25 cellular contexts compared by ENCODE assay signal in genomic region chr7:147636553-147636952, GRCh38.
A peak's percentile ranks its signal among the peaks of the same experiment; 100 is the strongest.
DNase-seq lines count a peak whose midpoint lies in the region; ATAC-seq, FAIRE-seq and TF ChIP-seq lines count a peak whose summit lies in the region.
"Had no signal": no experiment of that assay in that cellular context is flagged by ENCODE, and none has a peak within 500 bp of the region (broad histone marks: within the 10 kb centered on the region; RNA-seq: fewer than 3 reads in every experiment).

No MANE protein-coding gene starts in this region.

- H3K27me3 ChIP-seq in HepG2 (ENCODE audit: control insufficient read depth in 1 of 2, insufficient read depth in 2 of 2, low read length in 2 of 2) = no peaks in the 10 kb centered on the region
- H3K27me3 ChIP-seq in right lobe of liver = no peaks in the 10 kb centered on the region
- H3K27me3 ChIP-seq in K562 (ENCODE audit: control insufficient read depth in 2 of 2, insufficient read depth in 2 of 2, low read length in 2 of 2) = no peaks in the 10 kb centered on the region
- H3K27me3 ChIP-seq in trophoblast cell (ENCODE audit: insufficient read depth, low read length) = no peaks in the 10 kb centered on the region
- H3K27me3 ChIP-seq: BE2C, BLaER1 had no signal

- no peak overlapping the region for H3K14ac ChIP-seq in trophoblast cell (ENCODE audit: low read length)

- ATAC-seq in HepG2 (no peak), right lobe of liver (no peak), K562 (no peak), mucosa of descending colon (no peak)
- ATAC-seq: GM12878 had no signal

- no peak overlapping the region for H4K91ac ChIP-seq in trophoblast cell (ENCODE audit: low read depth, low read length)

- TF ChIP-seq CTCF in HepG2 (CRISPR knock-in tag; IDR thresholded peaks at IDR 0.05) = no peak
- no peak for TF ChIP-seq CTCF in right lobe of liver (IDR thresholded peaks at IDR 0.05)
- no peak for TF ChIP-seq CTCF in K562 (IDR thresholded peaks at IDR 0.05 in 2 of 3, conservative IDR thresholded peaks at IDR 0.05 in 1 of 3; ENCODE audit: insufficient read depth in 2 of 3, low read depth in 1 of 3, low read length in 3 of 3)
- no peak for TF ChIP-seq CTCF in mucosa of descending colon (IDR thresholded peaks at IDR 0.05)

- no peak overlapping the region for H3K9ac ChIP-seq in HepG2 (ENCODE audit: insufficient read depth, low read depth, low read length)
- no peak overlapping the region for H3K9ac ChIP-seq in K562 (ENCODE audit: insufficient read depth in 1 of 2, low read depth in 2 of 2, low read length in 2 of 2)
- H3K9ac ChIP-seq in trophoblast cell (ENCODE audit: low read length) = no peak overlapping the region
- H3K9ac ChIP-seq: BLaER1 had no signal

- in situ Hi-C loops in HepG2 (cut with HindIII; ENCODE audit: extremely low pct_ligation_motif_present, low pct_unique_long_range_greater_than_20kb) = no loop called here
- in situ Hi-C loops in K562 (cut with MboI) = no loop called here

- H3K4ac ChIP-seq in trophoblast cell (ENCODE audit: low read depth, low read length) = no peak overlapping the region

- no peaks in the 10 kb centered on the region for H3K79me1 ChIP-seq in trophoblast cell (ENCODE audit: low read length)

- POLR2A ChIA-PET in HepG2 (lab: Yijun Ruan, JAX) = no interaction called here
- POLR2A ChIA-PET in K562 (lab: Yijun Ruan, JAX) = no interaction called here

- no peak overlapping the region for H3K18ac ChIP-seq in trophoblast cell (ENCODE audit: low read length)

- H3K79me2 ChIP-seq in HepG2 (ENCODE audit: insufficient read depth, low read length) = no peaks in the 10 kb centered on the region
- H3K79me2 ChIP-seq in K562 (ENCODE audit: control insufficient read depth, insufficient read depth, low read length) = no peaks in the 10 kb centered on the region
- H3K79me2 ChIP-seq in trophoblast cell (ENCODE audit: control insufficient read depth, insufficient read depth, low read length, poor library complexity) = no peaks in the 10 kb centered on the region

- TF ChIP-seq POLR2A in HepG2 (IDR thresholded peaks at IDR 0.05; ENCODE audit: insufficient read depth in 1 of 2, low read depth in 2 of 2, low read length in 2 of 2) (no peak), right lobe of liver (IDR thresholded peaks at IDR 0.05) (no peak), K562 (conservative IDR thresholded peaks at IDR 0.05) (no peak)

- H4K20me1 ChIP-seq in HepG2 (ENCODE audit: insufficient read depth, low read length) (no peaks in the 10 kb centered on the region), K562 (replicated peaks; ENCODE audit: control insufficient read depth, insufficient read depth, low read length) (no peaks in the 10 kb centered on the region)
- H4K20me1 ChIP-seq: BLaER1 had no signal

- WGBS in HepG2 (ENCODE audit: low lambda C conversion rate) = 2% methylated on average over 2 of the region's 2 CpGs
- WGBS in right lobe of liver (ENCODE audit: insufficient coverage, low coverage, low lambda C conversion rate, missing lambda C conversion rate) = 42% methylated on average over 2 of the region's 2 CpGs
- 0% methylated on average over 2 of the region's 2 CpGs for WGBS in K562 (ENCODE audit: insufficient coverage, low coverage, missing lambda C conversion rate)
- WGBS in trophoblast cell (ENCODE audit: extremely low coverage, insufficient coverage, insufficient read length) = no CpG with 5 or more reads among the region's 2 CpGs

- DNase-seq in HepG2 (ENCODE audit: low spot score) (no peak), right lobe of liver (no peak), K562 (ENCODE audit: extremely low read depth in 1 of 4, low spot score in 3 of 4) (no peak), mucosa of descending colon (no peak), trophoblast cell (no peak)
- DNase-seq: 8988T; ACHN; BE2C; C1 segment of cervical spinal cord; CD4-positive, alpha-beta memory T cell; CD4-positive, CD25-positive, alpha-beta regulatory T cell; CD8-positive, alpha-beta memory T cell; COR-L47; DMS 273 treated with DMSO at 0.1 percent for 48 hours; DMS153; DMS53; DMS79; DND-41; EL; GDM1 had no signal

- intact Hi-C loops in HepG2 (cut with micrococcal nuclease; ENCODE audit: unreplicated experiment) = no loop called here
- intact Hi-C loops in right lobe of liver (cut with DNase I) = no loop called here
- intact Hi-C loops in K562 (cut with micrococcal nuclease) = no loop called here
- intact Hi-C loops in mucosa of descending colon (cut with DNase I, micrococcal nuclease) = no loop called here

- H3K4me1 ChIP-seq in HepG2 (ENCODE audit: insufficient read depth, low read length) (no peaks in the 10 kb centered on the region), right lobe of liver (no peaks in the 10 kb centered on the region), K562 (replicated peaks in 1 of 2; ENCODE audit: control insufficient read depth in 2 of 2, insufficient read depth in 2 of 2, low read length in 2 of 2) (no peaks in the 10 kb centered on the region), mucosa of descending colon (ENCODE audit: low read depth) (no peaks in the 10 kb centered on the region), trophoblast cell (ENCODE audit: control insufficient read depth in 1 of 2, insufficient read depth in 2 of 2, low read length in 2 of 2) (no peaks in the 10 kb centered on the region)
- H3K4me1 ChIP-seq: BLaER1 had no signal

- no peaks in the 10 kb centered on the region for H3K9me1 ChIP-seq in K562 (ENCODE audit: control insufficient read depth, insufficient read depth, low read length)

- no peak overlapping the region for H2AK5ac ChIP-seq in trophoblast cell (ENCODE audit: low read length)

- TF ChIP-seq RAD21 in HepG2 (CRISPR knock-in tag; IDR thresholded peaks at IDR 0.05) (no peak), K562 (CRISPR knock-in tag; conservative IDR thresholded peaks at IDR 0.05 in 1 of 2, IDR thresholded peaks at IDR 0.05 in 1 of 2) (no peak)

- no peak for FAIRE-seq in HepG2 (lab: Jason Lieb, UNC)
- no peak for FAIRE-seq in K562 (lab: Jason Lieb, UNC)
- FAIRE-seq: A204.1, GM12878, GM12892, GM18507 had no signal

- H4K8ac ChIP-seq in trophoblast cell (ENCODE audit: low read depth, low read length) = no peak overlapping the region

- no peak overlapping the region for H4K12ac ChIP-seq in trophoblast cell (ENCODE audit: low read depth, low read length)

- no peak overlapping the region for H2BK12ac ChIP-seq in trophoblast cell (ENCODE audit: low read length)

- H3K4me2 ChIP-seq in HepG2 (ENCODE audit: low read depth, low read length) (no peak overlapping the region), K562 (ENCODE audit: insufficient read depth, low read length) (no peak overlapping the region), trophoblast cell (ENCODE audit: low read length) (no peak overlapping the region)
- H3K4me2 ChIP-seq: BLaER1 had no signal

- H2BK5ac ChIP-seq in trophoblast cell (ENCODE audit: low read depth, low read length, poor library complexity) = no peak overlapping the region

- BruUV-seq in HepG2 (replicated peaks; lab: Mats Ljungman, UMichigan) (no TSS peak), K562 (replicated peaks; lab: Mats Ljungman, UMichigan) (no TSS peak)

- H3K9me3 ChIP-seq in HepG2 (ENCODE audit: low read length) = peaks cover 69% of the 10 kb centered on the region
- no peaks in the 10 kb centered on the region for H3K9me3 ChIP-seq in right lobe of liver
- H3K9me3 ChIP-seq in K562 (replicated peaks; ENCODE audit: control insufficient read depth, insufficient read depth, low read depth, low read length) = peaks cover 3% of the 10 kb centered on the region; the same call in 1 of the 2 replicates
- no peaks in the 10 kb centered on the region for H3K9me3 ChIP-seq in mucosa of descending colon
- H3K9me3 ChIP-seq in trophoblast cell (ENCODE audit: insufficient read depth, low read depth, low read length) = no peaks in the 10 kb centered on the region
- H3K9me3 ChIP-seq: BE2C had no signal

- H3K27ac ChIP-seq in HepG2 (ENCODE audit: extremely low read length, insufficient read depth, low read length) (no peak overlapping the region), right lobe of liver (no peak overlapping the region), K562 (ENCODE audit: extremely low read depth, low read depth, low read length) (no peak overlapping the region), trophoblast cell (ENCODE audit: low read depth, low read length) (no peak overlapping the region)
- H3K27ac ChIP-seq: BLaER1 had no signal

- H2AFZ ChIP-seq in HepG2 (ENCODE audit: low read length) = no peak overlapping the region
- no peak overlapping the region for H2AFZ ChIP-seq in K562 (ENCODE audit: low read depth, low read length)
- H2AFZ ChIP-seq in trophoblast cell (ENCODE audit: insufficient read depth, low read length, poor library complexity) = no peak overlapping the region

- no peak for TF ChIP-seq EP300 in HepG2 (IDR thresholded peaks at IDR 0.05; ENCODE audit: low read depth in 2 of 2, low read length in 2 of 2)
- TF ChIP-seq EP300 in HepG2 (CRISPR knock-in tag; IDR thresholded peaks at IDR 0.05; ENCODE audit: borderline replicate concordance) = no peak
- TF ChIP-seq EP300 in K562 (IDR thresholded peaks at IDR 0.05; ENCODE audit: low read length) = no peak

- H2BK120ac ChIP-seq in trophoblast cell (ENCODE audit: insufficient read depth, low read length, poor library complexity) = no peak overlapping the region

- H3K36me3 ChIP-seq in HepG2 (replicated peaks in 1 of 2; ENCODE audit: control insufficient read depth in 1 of 2, insufficient read depth in 2 of 2, low read length in 2 of 2) (no peaks in the 10 kb centered on the region), right lobe of liver (no peaks in the 10 kb centered on the region), K562 (ENCODE audit: control insufficient read depth, insufficient read depth, low read length) (no peaks in the 10 kb centered on the region), mucosa of descending colon (ENCODE audit: low read depth) (no peaks in the 10 kb centered on the region), trophoblast cell (ENCODE audit: control insufficient read depth in 1 of 2, insufficient read depth in 2 of 2, low read length in 2 of 2) (no peaks in the 10 kb centered on the region)
- H3K36me3 ChIP-seq: BE2C, BLaER1 had no signal

- CTCF ChIA-PET in HepG2 (lab: Yijun Ruan, JAX; ENCODE audit: low intra/inter-chr PET ratio, low total read pairs) = no interaction called here
- CTCF ChIA-PET in K562 (lab: Yijun Ruan, JAX; ENCODE audit: low intra/inter-chr PET ratio) = no interaction called here

- H3K4me3 ChIP-seq in HepG2 (replicated peaks in 1 of 3; ENCODE audit: insufficient read depth in 1 of 3, low read depth in 2 of 3, low read length in 3 of 3) (no peak overlapping the region), right lobe of liver (no peak overlapping the region), K562 (no peak overlapping the region), mucosa of descending colon (no peak overlapping the region), trophoblast cell (ENCODE audit: low read depth, low read length) (no peak overlapping the region)
- H3K4me3 ChIP-seq: BLaER1, GM12878 had no signal

- H3K23ac ChIP-seq in trophoblast cell (ENCODE audit: low read length) = no peak overlapping the region

TF ChIP-seq in HepG2, 621 proteins besides CTCF, POLR2A, EP300 and RAD21 (continues in another document):
- peak; percentile 57 for TF ChIP-seq CEBPB (IDR thresholded peaks at IDR 0.05; ENCODE audit: borderline replicate concordance, low read depth, low read length)

TF ChIP-seq in K562, 482 proteins besides CTCF, POLR2A, EP300 and RAD21 (continues in another document):
- peak; percentile 45; the same call in 1 of the 2 replicates for TF ChIP-seq CEBPB (tag; IDR thresholded peaks at IDR 0.05)
- TF ChIP-seq NCOA2 (IDR thresholded peaks at IDR 0.05; ENCODE audit: partially characterized antibody in 2 of 2) = no peak
- TF ChIP-seq BCL6 (CRISPR knock-in tag; IDR thresholded peaks at IDR 0.05) = no peak

Comparison
In these comparisons a context has a peak if more than half of its experiments do, and no peak if none do; other contexts are left out.
1. Of the 241 proteins assayed by ChIP-seq in both HepG2 and K562: peak only in HepG2: none; only in K562: none; in both: CEBPB; in neither: 239; mixed calls (peak in some experiments, not most) for 1.